9 cellular contexts compared by ENCODE assay signal in the genomic region with DNA sequence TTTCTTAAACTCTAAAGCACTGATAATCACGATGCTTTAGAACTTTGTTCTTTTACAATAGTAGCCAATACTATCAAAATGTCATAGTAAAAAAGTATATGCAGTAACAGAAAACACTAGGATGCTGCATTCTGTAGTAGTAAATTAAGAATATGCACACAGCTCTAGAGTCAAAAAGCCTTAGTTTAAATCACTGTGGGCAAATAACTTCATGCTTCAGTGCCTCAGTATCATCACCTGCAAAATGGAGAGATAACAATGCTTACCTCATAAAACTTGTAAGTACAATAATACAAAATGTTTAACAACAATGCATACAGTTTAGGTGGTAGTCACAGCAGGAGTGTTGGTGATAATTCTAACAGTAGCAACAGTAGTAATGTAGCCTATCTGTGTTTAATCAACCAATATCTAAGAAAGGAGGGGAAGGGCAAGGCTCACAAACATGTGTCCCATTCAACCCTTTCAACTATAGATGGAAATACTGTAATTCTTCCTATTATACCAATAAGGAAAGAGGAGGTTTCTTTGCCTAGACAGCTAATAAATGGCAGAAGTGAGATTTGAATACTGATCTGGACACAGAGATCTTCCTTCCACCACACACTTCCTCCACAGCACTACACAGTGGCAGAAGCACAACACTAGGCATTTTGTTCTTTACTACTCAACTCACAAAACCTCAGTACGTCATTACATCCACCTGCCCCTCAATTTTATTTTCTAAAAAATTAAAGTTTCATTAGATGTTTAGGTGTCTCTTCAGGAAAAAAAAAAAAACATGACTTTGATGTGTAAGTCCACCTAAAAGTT. TPM values are rescaled to one million over a fixed set of nuclear protein-coding genes. Genes with fewer than 3 reads are reported as not detected.
DNase-seq lines count a peak whose midpoint lies in the region; ATAC-seq and TF ChIP-seq lines count a peak whose summit lies in the region.
"Had no signal": no experiment of that assay in that cellular context is flagged by ENCODE, and none has a peak within 500 bp of the region (broad histone marks: within the 10 kb centered on the region; RNA-seq: fewer than 3 reads in every experiment).

No MANE protein-coding gene starts in this region.

- ATAC-seq in GM21515 (IDR thresholded peaks at IDR 0.05; ENCODE audit: unreplicated experiment) (peak; percentile 43), HG03571 (IDR thresholded peaks at IDR 0.05; ENCODE audit: unreplicated experiment) (peak; percentile 35)

- WGBS in ectodermal cell, 2 experiments = 82% methylated on average over 2 of the region's 2 CpGs; no CpG with 5 or more reads in 1 of the 2 experiments

- H3K36me3 ChIP-seq in ectodermal cell (ENCODE audit: control insufficient read depth, insufficient read depth, low read length) = peaks cover 11% of the 10 kb centered on the region

- H3K27ac ChIP-seq in ectodermal cell (ENCODE audit: insufficient read depth, low read depth, low read length, poor library complexity, severe bottlenecking) = no peak overlapping the region
- H3K27ac ChIP-seq: VCaP had no signal

- H3K4me3 ChIP-seq in ectodermal cell (ENCODE audit: insufficient read depth, low read depth, low read length) = peak overlapping the region; percentile 18

- no peak for DNase-seq in NCI-H2171 treated with DMSO at 0.1 percent for 48 hours (lab: John Stamatoyannopoulos, UW)
- no peak for DNase-seq in AG20443 (ENCODE audit: low spot score)
- no peak for DNase-seq in ecto neural progenitor cell (ENCODE audit: low spot score)
- no peak for DNase-seq in NCI-H2029 treated with DMSO at 0.1 percent for 48 hours (lab: John Stamatoyannopoulos, UW)

- no peaks in the 10 kb centered on the region for H3K9me3 ChIP-seq in ectodermal cell (ENCODE audit: control insufficient read depth, low read length)

- H3K4me1 ChIP-seq in ectodermal cell (ENCODE audit: control insufficient read depth, insufficient read depth, low read length) = no peaks in the 10 kb centered on the region

- no peaks in the 10 kb centered on the region for H3K27me3 ChIP-seq in ectodermal cell (ENCODE audit: control insufficient read depth, insufficient read depth, low read length, poor library complexity, severe bottlenecking)

- TF ChIP-seq CTCF in GM12873 (IDR thresholded peaks at IDR 0.05; ENCODE audit: insufficient read depth, low read depth, low read length, missing control alignments) = peak; percentile 24

RNA-seq across cellular contexts. Expression of a gene that starts 4.6 kb away (rescaled TPM):
- 137 TPM for polyA plus RNA-seq in ectodermal cell (2013, experiment 1 of 4)
- polyA plus RNA-seq in ectodermal cell (2013, experiment 2 of 4) = 182 TPM
- polyA plus RNA-seq in ectodermal cell (2013, experiment 3 of 4) = 119 TPM
- 134 TPM for polyA plus RNA-seq in ectodermal cell (2013, experiment 4 of 4)
